In genomic region chr1:33367488-33368405, GRCh38 we compare ENCODE assay signal across 9 cellular contexts. TPM values are rescaled to one million over a fixed set of nuclear protein-coding genes. Genes with fewer than 3 reads are reported as not detected.
DNase-seq lines count a peak whose midpoint lies in the region; ATAC-seq and TF ChIP-seq lines count a peak whose summit lies in the region.
"Had no signal": no experiment of that assay in that cellular context is flagged by ENCODE, and none has a peak within 500 bp of the region (broad histone marks: within the 10 kb centered on the region; RNA-seq: fewer than 3 reads in every experiment).

No MANE protein-coding gene starts in this region.

- 29 to 32% (median 29%) methylated on average over 20 to 23 of the region's 23 CpGs for WGBS in ovary, 3 donors
- 43 to 64% methylated on average over 14 to 23 of the region's 23 CpGs for WGBS in testis, 2 donors

- H3K4me2 ChIP-seq in Karpas-422 (ENCODE audit: low read depth, low read length, poor library complexity, severe bottlenecking) = no peak overlapping the region

- no peak for TF ChIP-seq EP300 in ovary (IDR thresholded peaks at IDR 0.05)

- DNase-seq in NCI-H748 (lab: John Stamatoyannopoulos, UW; ENCODE audit: unreplicated experiment) = peak; percentile 66
- DNase-seq in NCI-H748 treated with DMSO at 0.1 percent for 48 hours (lab: John Stamatoyannopoulos, UW) = no peak
- peak; percentile 92 for DNase-seq in Karpas-422
- DNase-seq in activated naive CD4-positive, alpha-beta T cell treated with anti-CD3 and anti-CD28 coated beads for 36 hours = peak; percentile 92
- DNase-seq in glomerular endothelial cell (ENCODE audit: extremely low read depth, low read depth, low spot score) = peak; percentile 50
- peak; percentile 86 to 92 (median 91) for DNase-seq in ovary
- peak; percentile 93 for DNase-seq in testis

- CTCF ChIA-PET in activated naive CD4-positive, alpha-beta T cell treated with anti-CD3 and anti-CD28 coated beads for 36 hours (lab: Charles Lee) = interaction anchor here (0.6 to 9.3 kb wide), 2 partner anchors 72 to 229 kb away, joined by 3 to 84 read pairs; no protein-coding TSS in a partner anchor

- peak; percentile 91 to 95 (median 93) for TF ChIP-seq CTCF in ovary (IDR thresholded peaks at IDR 0.05)
- peak; percentile 88 to 94 (median 89) for TF ChIP-seq CTCF in testis (IDR thresholded peaks at IDR 0.05)

- no peaks in the 10 kb centered on the region for H3K36me3 Mint-ChIP-seq in activated naive CD4-positive, alpha-beta T cell treated with anti-CD3 and anti-CD28 coated beads for 36 hours (ENCODE audit: low read depth)

- H3K4me1 Mint-ChIP-seq in activated naive CD4-positive, alpha-beta T cell treated with anti-CD3 and anti-CD28 coated beads for 36 hours (ENCODE audit: low read depth) = no peaks in the 10 kb centered on the region

- H3K36me3 ChIP-seq in Karpas-422 (ENCODE audit: insufficient read depth, low read length) (no peaks in the 10 kb centered on the region), ovary (no peaks in the 10 kb centered on the region), testis (ENCODE audit: low read depth, missing control alignments) (no peaks in the 10 kb centered on the region)

- TF ChIP-seq POLR2A in ovary (IDR thresholded peaks at IDR 0.05) (peak; percentile 33), testis (IDR thresholded peaks at IDR 0.05) (no peak)

- no peak overlapping the region for H3K4me3 Mint-ChIP-seq in activated naive CD4-positive, alpha-beta T cell treated with anti-CD3 and anti-CD28 coated beads for 36 hours

- H3K27me3 Mint-ChIP-seq in activated naive CD4-positive, alpha-beta T cell treated with anti-CD3 and anti-CD28 coated beads for 36 hours (ENCODE audit: low read depth) = no peaks in the 10 kb centered on the region

- no peaks in the 10 kb centered on the region for H4K20me1 ChIP-seq in Karpas-422 (ENCODE audit: insufficient read depth, low read depth, low read length)

- intact Hi-C loops in activated naive CD4-positive, alpha-beta T cell treated with anti-CD3 and anti-CD28 coated beads for 36 hours (cut with micrococcal nuclease) = loop anchor here (1.0 to 5.0 kb wide), 5 partner anchors 72 to 490 kb away; partner anchors contain the start of gene ZSCAN20
- intact Hi-C loops in ovary (cut with DNase I) = loop anchor here (2.0 to 5.0 kb wide), 5 partner anchors 70 to 100 kb away; no protein-coding TSS in a partner anchor
- intact Hi-C loops in testis (cut with DNase I; ENCODE audit: low total_unique reads) = loop anchor here (5.0 kb wide), 1 partner anchor 70 kb away; no protein-coding TSS in a partner anchor

- H3K79me2 ChIP-seq in Karpas-422 (ENCODE audit: low read length) = no peaks in the 10 kb centered on the region

- no peaks in the 10 kb centered on the region for H3K4me1 ChIP-seq in Karpas-422 (ENCODE audit: low read length)
- peaks cover 17% of the 10 kb centered on the region for H3K4me1 ChIP-seq in ovary (ENCODE audit: insufficient read depth)
- peaks cover 35% of the 10 kb centered on the region for H3K4me1 ChIP-seq in testis

- no peak overlapping the region for H2AFZ ChIP-seq in Karpas-422 (ENCODE audit: low read length)

- no peaks in the 10 kb centered on the region for H3K9me2 ChIP-seq in Karpas-422 (replicated peaks; ENCODE audit: insufficient read depth, low read length)

- no peak overlapping the region for H3K4me3 ChIP-seq in Karpas-422 (ENCODE audit: low read length)
- H3K4me3 ChIP-seq in ovary = no peak overlapping the region
- no peak overlapping the region for H3K4me3 ChIP-seq in testis

- no peak overlapping the region for H3K9ac ChIP-seq in Karpas-422 (ENCODE audit: low read length)

- H3K27me3 ChIP-seq in Karpas-422 (ENCODE audit: low read length) = no peaks in the 10 kb centered on the region
- H3K27me3 ChIP-seq in ovary = no peaks in the 10 kb centered on the region
- no peaks in the 10 kb centered on the region for H3K27me3 ChIP-seq in testis

- H3K9me3 Mint-ChIP-seq in activated naive CD4-positive, alpha-beta T cell treated with anti-CD3 and anti-CD28 coated beads for 36 hours = no peaks in the 10 kb centered on the region

- ATAC-seq in SK-N-SH treated with all-trans-retinoic acid at 6 μM for 48 hours = peak; percentile 95

- H3K27ac ChIP-seq in Karpas-422 (ENCODE audit: low read length) (no peak overlapping the region), ovary (no peak overlapping the region), testis (no peak overlapping the region)

- H3K9me3 ChIP-seq in Karpas-422 (ENCODE audit: low read length) = no peaks in the 10 kb centered on the region
- no peaks in the 10 kb centered on the region for H3K9me3 ChIP-seq in ovary
- H3K9me3 ChIP-seq in testis = no peaks in the 10 kb centered on the region

- H3K27ac Mint-ChIP-seq in activated naive CD4-positive, alpha-beta T cell treated with anti-CD3 and anti-CD28 coated beads for 36 hours = no peak overlapping the region

TF ChIP-seq in SK-N-SH treated with all-trans-retinoic acid at 6 μM for 48 hours, 23 proteins besides CTCF, POLR2A, EP300 and RAD21:
- TF ChIP-seq TOX (CRISPR knock-in tag; IDR thresholded peaks at IDR 0.05; ENCODE audit: borderline replicate concordance) = no peak
- no peak for TF ChIP-seq ZNF70 (CRISPR knock-in tag; IDR thresholded peaks at IDR 0.05)
- no peak for TF ChIP-seq CSDC2 (CRISPR knock-in tag; IDR thresholded peaks at IDR 0.05)
- no peak for TF ChIP-seq ZC3H10 (CRISPR knock-in tag; IDR thresholded peaks at IDR 0.05)
- TF ChIP-seq POU6F1 (CRISPR knock-in tag; IDR thresholded peaks at IDR 0.05; ENCODE audit: borderline replicate concordance, low read depth) = no peak
TF ChIP-seq in SK-N-SH treated with all-trans-retinoic acid at 6 μM for 48 hours: peak in this region for 0.

RNA-seq across cellular contexts. Expression of gene A3GALT2, which starts 46.8 kb away (rescaled TPM):
- total RNA-seq in Karpas-422 (2014; rRNA removed; shearing (Covaris generic); ENCODE audit: low replicate concordance) = 0.47 TPM in 1 of 2 replicates, not detected in the other
- total RNA-seq in activated naive CD4-positive, alpha-beta T cell treated with anti-CD3 and anti-CD28 coated beads for 36 hours = not detected
- not detected in 2 replicates for total RNA-seq in glomerular endothelial cell
- total RNA-seq in ovary = not detected
- not detected for polyA plus RNA-seq in ovary
- total RNA-seq in testis = 1 to 10 TPM in 1 of 2 donors, under 1 TPM in 1; 0.87 to 1.7 TPM
- polyA plus RNA-seq in testis (ENCODE audit: insufficient read depth, low read depth, low replicate concordance) = not detected
- total RNA-seq: urinary bladder had no signal
- polyA plus RNA-seq: urinary bladder had no signal
